25 cellular contexts compared by ENCODE assay signal in the genomic region with DNA sequence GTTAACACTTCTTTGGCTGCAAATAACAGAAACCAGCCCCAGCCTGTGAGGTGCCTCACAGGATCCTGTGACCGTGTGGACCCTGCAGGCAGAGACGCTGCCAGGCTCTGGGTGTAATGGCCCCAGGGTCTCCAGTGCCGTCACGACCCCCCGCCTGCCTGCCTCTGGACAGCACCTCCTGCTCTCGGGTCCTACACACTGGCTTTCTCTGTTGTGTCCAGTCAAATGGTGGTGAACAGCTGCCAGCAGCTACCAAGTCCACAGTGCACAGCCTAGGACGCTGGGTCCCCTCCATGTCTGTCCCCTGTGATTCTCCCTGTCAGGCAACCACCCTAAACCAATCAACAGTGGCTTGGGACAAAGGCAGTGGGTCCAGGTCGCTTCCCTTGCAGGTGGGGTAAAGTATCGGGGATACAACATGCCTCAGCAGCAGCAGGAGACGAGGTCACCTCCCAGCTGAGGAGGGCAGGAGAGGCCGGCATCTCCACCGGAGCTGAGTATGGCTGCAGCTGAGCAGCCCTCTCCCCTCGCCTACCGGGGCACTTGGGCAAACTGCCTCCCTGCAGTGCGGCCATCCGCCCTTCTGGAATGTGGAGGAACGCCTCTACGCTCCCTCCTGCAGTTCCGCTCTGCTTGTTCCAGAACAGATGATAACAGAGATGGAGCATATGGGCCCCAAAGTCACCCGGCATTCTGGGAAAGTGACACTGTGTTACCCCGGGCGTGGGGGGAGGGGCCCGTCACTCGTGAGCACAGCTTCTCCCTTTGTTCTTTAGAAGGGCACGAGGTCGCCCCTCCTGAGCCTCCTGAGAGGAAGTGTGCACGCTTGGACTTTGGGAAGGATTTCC. TPM values are rescaled to one million over a fixed set of nuclear protein-coding genes. Genes with fewer than 3 reads are reported as not detected.
A peak's percentile ranks its signal among the peaks of the same experiment; 100 is the strongest.
DNase-seq lines count a peak whose midpoint lies in the region; ATAC-seq and TF ChIP-seq lines count a peak whose summit lies in the region.
"Had no signal": no experiment of that assay in that cellular context is flagged by ENCODE, and none has a peak within 500 bp of the region (broad histone marks: within the 10 kb centered on the region; RNA-seq: fewer than 3 reads in every experiment).

No MANE protein-coding gene starts in this region.

- no CpG with 5 or more reads among the region's 27 CpGs for WGBS in neuronal stem cell (ENCODE audit: extremely low coverage in 2 of 2, insufficient read length in 2 of 2, insufficient replicate concordance in 1 of 2), 2 donors

- H3K23ac ChIP-seq in neuronal stem cell (ENCODE audit: low read depth, low read length, poor library complexity): no peak overlapping the region

- peak; percentile 62 for DNase-seq in ELF-1 (ENCODE audit: low read depth, low spot score)
- DNase-seq in NCI-H524 treated with DMSO at 0.1 percent for 48 hours (lab: John Stamatoyannopoulos, UW): peak; percentile 36
- DNase-seq in glutamatergic neuron: peak; percentile 75
- DNase-seq in neuronal stem cell (ENCODE audit: low spot score): no peak
- DNase-seq in NCI-H187 treated with DMSO at 0.1 percent for 48 hours (lab: John Stamatoyannopoulos, UW): no peak
- no peak for DNase-seq in activated CD4-positive, alpha-beta T cell treated with anti-CD3 and anti-CD28 coated beads, Interleukin-2, amount 10 ng/mL, durations not matched to agents 24 days and 14 days
- DNase-seq in activated T-cell treated with anti-CD3 and anti-CD28 coated beads, Interleukin-2, amount 50 U/mL, for 72 hours: no peak
- DNase-seq: activated B cell treated with CpG ODN at 0.5 μM for 24 hours; activated naive CD8-positive, alpha-beta T cell treated with anti-CD3 and anti-CD28 coated beads, Interleukin-2, amount 50 U/mL, for 24 hours; mammary epithelial cell; naive thymus-derived CD4-positive, alpha-beta T cell; NCI-H1930; OCI-M1; SIG-M5; small intestine; stimulated activated CD4-positive, alpha-beta T cell treated with anti-CD3 and anti-CD28 coated beads, Interleukin-4, amount 100 ng/mL, for 24 hours; T-helper 2 cell had no signal

- H2BK5ac ChIP-seq in neuronal stem cell (ENCODE audit: low read length): no peak overlapping the region

- H3K14ac ChIP-seq in neuronal stem cell (ENCODE audit: low read length): no peak overlapping the region

- peak overlapping the region; percentile 34 for H2BK15ac ChIP-seq in neuronal stem cell (ENCODE audit: low read length)

- H2AK5ac ChIP-seq in neuronal stem cell (ENCODE audit: low read depth, low read length): peak overlapping the region; percentile 58

- H3K36me3 Mint-ChIP-seq in glutamatergic neuron (ENCODE audit: unreplicated experiment): peaks cover 5% of the 10 kb centered on the region
- H3K36me3 Mint-ChIP-seq in activated CD4-positive, alpha-beta T cell treated with anti-CD3 and anti-CD28 coated beads, Interleukin-2, amount 10 ng/mL, durations not matched to agents 24 days and 14 days (ENCODE audit: low read depth): no peaks in the 10 kb centered on the region
- no peaks in the 10 kb centered on the region for H3K36me3 Mint-ChIP-seq in activated T-cell treated with anti-CD3 and anti-CD28 coated beads, Interleukin-2, amount 50 U/mL, for 72 hours (ENCODE audit: insufficient read depth in 2 of 2)

- H3K4me1 Mint-ChIP-seq in glutamatergic neuron (ENCODE audit: low read depth, unreplicated experiment): peaks cover 23% of the 10 kb centered on the region
- H3K4me1 Mint-ChIP-seq in activated CD4-positive, alpha-beta T cell treated with anti-CD3 and anti-CD28 coated beads, Interleukin-2, amount 10 ng/mL, durations not matched to agents 24 days and 14 days: no peaks in the 10 kb centered on the region
- H3K4me1 Mint-ChIP-seq in activated T-cell treated with anti-CD3 and anti-CD28 coated beads, Interleukin-2, amount 50 U/mL, for 72 hours (ENCODE audit: low read depth): no peaks in the 10 kb centered on the region
- H3K4me1 Mint-ChIP-seq: activated naive CD8-positive, alpha-beta T cell treated with anti-CD3 and anti-CD28 coated beads, Interleukin-2, amount 50 U/mL, for 24 hours; naive thymus-derived CD4-positive, alpha-beta T cell had no signal

- no peak for TF ChIP-seq CTCF in glutamatergic neuron (IDR thresholded peaks at IDR 0.05; ENCODE audit: partially characterized antibody, unreplicated experiment)

- ATAC-seq in activated T-cell treated with anti-CD3 and anti-CD28 coated beads, Interleukin-2, amount 50 U/mL, for 72 hours (replicated peaks in 1 of 2): no peak
- no peak for ATAC-seq in HG02571 (IDR thresholded peaks at IDR 0.05; ENCODE audit: unreplicated experiment)
- ATAC-seq: activated naive CD8-positive, alpha-beta T cell treated with anti-CD3 and anti-CD28 coated beads, Interleukin-2, amount 50 U/mL, for 24 hours; gastroesophageal sphincter; naive thymus-derived CD4-positive, alpha-beta T cell had no signal

- H3K4me3 ChIP-seq in neuronal stem cell (ENCODE audit: low read length in 2 of 2): no peak overlapping the region
- H3K4me3 ChIP-seq: gastroesophageal sphincter, prostate gland had no signal

- H3K4me3 Mint-ChIP-seq in glutamatergic neuron (ENCODE audit: unreplicated experiment): peak overlapping the region; percentile 30
- H3K4me3 Mint-ChIP-seq in activated CD4-positive, alpha-beta T cell treated with anti-CD3 and anti-CD28 coated beads, Interleukin-2, amount 10 ng/mL, durations not matched to agents 24 days and 14 days: no peak overlapping the region
- no peak overlapping the region for H3K4me3 Mint-ChIP-seq in activated T-cell treated with anti-CD3 and anti-CD28 coated beads, Interleukin-2, amount 50 U/mL, for 72 hours
- H3K4me3 Mint-ChIP-seq: activated B cell treated with CpG ODN at 0.5 μM for 24 hours; activated naive CD8-positive, alpha-beta T cell treated with anti-CD3 and anti-CD28 coated beads, Interleukin-2, amount 50 U/mL, for 24 hours; naive thymus-derived CD4-positive, alpha-beta T cell had no signal

- no peaks in the 10 kb centered on the region for H3K36me3 ChIP-seq in neuronal stem cell (replicated peaks in 1 of 2; ENCODE audit: control insufficient read depth in 2 of 2, insufficient read depth in 2 of 2, low read length in 2 of 2)

- H3K27ac ChIP-seq in neuronal stem cell (replicated peaks; ENCODE audit: low read length): no peak overlapping the region
- H3K27ac ChIP-seq: gastroesophageal sphincter, prostate gland had no signal

- H2BK120ac ChIP-seq in neuronal stem cell (ENCODE audit: low read depth, low read length): no peak overlapping the region

- peak overlapping the region; percentile 67 for H2AFZ ChIP-seq in neuronal stem cell (ENCODE audit: low read length)

- peaks cover 22 to 29% of the 10 kb centered on the region in 2 donors for H3K4me1 ChIP-seq in neuronal stem cell (ENCODE audit: control insufficient read depth in 2 of 2, insufficient read depth in 1 of 2, low read depth in 1 of 2, low read length in 2 of 2)
- H3K4me1 ChIP-seq: Caco-2, gastroesophageal sphincter, prostate gland had no signal

- peak overlapping the region; percentile 88 for H3K18ac ChIP-seq in neuronal stem cell (ENCODE audit: low read length)

- H3K27ac Mint-ChIP-seq in glutamatergic neuron (ENCODE audit: unreplicated experiment): peak overlapping the region; percentile 64
- no peak overlapping the region for H3K27ac Mint-ChIP-seq in activated CD4-positive, alpha-beta T cell treated with anti-CD3 and anti-CD28 coated beads, Interleukin-2, amount 10 ng/mL, durations not matched to agents 24 days and 14 days
- H3K27ac Mint-ChIP-seq in activated T-cell treated with anti-CD3 and anti-CD28 coated beads, Interleukin-2, amount 50 U/mL, for 72 hours: no peak overlapping the region
- H3K27ac Mint-ChIP-seq: activated B cell treated with CpG ODN at 0.5 μM for 24 hours; activated naive CD8-positive, alpha-beta T cell treated with anti-CD3 and anti-CD28 coated beads, Interleukin-2, amount 50 U/mL, for 24 hours; naive thymus-derived CD4-positive, alpha-beta T cell had no signal

- H3K27me3 Mint-ChIP-seq in glutamatergic neuron (ENCODE audit: unreplicated experiment): peaks cover 5% of the 10 kb centered on the region
- H3K27me3 Mint-ChIP-seq in activated CD4-positive, alpha-beta T cell treated with anti-CD3 and anti-CD28 coated beads, Interleukin-2, amount 10 ng/mL, durations not matched to agents 24 days and 14 days: no peaks in the 10 kb centered on the region
- H3K27me3 Mint-ChIP-seq in activated T-cell treated with anti-CD3 and anti-CD28 coated beads, Interleukin-2, amount 50 U/mL, for 72 hours (ENCODE audit: low read depth): no peaks in the 10 kb centered on the region
- H3K27me3 Mint-ChIP-seq: activated B cell treated with CpG ODN at 0.5 μM for 24 hours; activated naive CD8-positive, alpha-beta T cell treated with anti-CD3 and anti-CD28 coated beads, Interleukin-2, amount 50 U/mL, for 24 hours; naive thymus-derived CD4-positive, alpha-beta T cell had no signal

- peaks cover 5% of the 10 kb centered on the region for H3K9me3 Mint-ChIP-seq in glutamatergic neuron (ENCODE audit: unreplicated experiment)
- H3K9me3 Mint-ChIP-seq in activated CD4-positive, alpha-beta T cell treated with anti-CD3 and anti-CD28 coated beads, Interleukin-2, amount 10 ng/mL, durations not matched to agents 24 days and 14 days: no peaks in the 10 kb centered on the region
- H3K9me3 Mint-ChIP-seq in activated T-cell treated with anti-CD3 and anti-CD28 coated beads, Interleukin-2, amount 50 U/mL, for 72 hours: no peaks in the 10 kb centered on the region
- H3K9me3 Mint-ChIP-seq: activated B cell treated with CpG ODN at 0.5 μM for 24 hours; activated naive CD8-positive, alpha-beta T cell treated with anti-CD3 and anti-CD28 coated beads, Interleukin-2, amount 50 U/mL, for 24 hours had no signal

- H2BK12ac ChIP-seq in neuronal stem cell (ENCODE audit: low read length): peak overlapping the region; percentile 11

- no peak overlapping the region for H4K8ac ChIP-seq in neuronal stem cell (ENCODE audit: low read depth, low read length)

- H3K9me3 ChIP-seq in neuronal stem cell (replicated peaks in 1 of 2; ENCODE audit: control insufficient read depth in 2 of 2, insufficient read depth in 1 of 2, low read depth in 1 of 2, low read length in 2 of 2): no peaks in the 10 kb centered on the region
- H3K9me3 ChIP-seq: Caco-2, gastroesophageal sphincter, prostate gland had no signal

- H3K4me2 ChIP-seq in neuronal stem cell (ENCODE audit: insufficient read depth, low read length, poor library complexity, severe bottlenecking): peak overlapping the region; percentile 32

- no peaks in the 10 kb centered on the region for H3K27me3 ChIP-seq in neuronal stem cell (ENCODE audit: control insufficient read depth in 3 of 3, insufficient read depth in 3 of 3, low read depth in 1 of 3, low read length in 3 of 3)
- H3K27me3 ChIP-seq: gastroesophageal sphincter had no signal

- H3K9ac ChIP-seq in neuronal stem cell (ENCODE audit: low read depth, low read length, poor library complexity): no peak overlapping the region

- H4K91ac ChIP-seq in neuronal stem cell (ENCODE audit: low read depth, low read length, poor library complexity): no peak overlapping the region

- intact Hi-C loops in activated CD4-positive, alpha-beta T cell treated with anti-CD3 and anti-CD28 coated beads, Interleukin-2, amount 10 ng/mL, durations not matched to agents 24 days and 14 days (cut with micrococcal nuclease): no loop called here

- no peak overlapping the region for H3K4ac ChIP-seq in neuronal stem cell (ENCODE audit: low read length)

- H3K79me1 ChIP-seq in neuronal stem cell (ENCODE audit: low read depth, low read length): no peaks in the 10 kb centered on the region

RNA-seq across cellular contexts. Expression of a gene that starts 21.1 kb away (rescaled TPM):
- total RNA-seq in glutamatergic neuron (ENCODE audit: unreplicated experiment): 4.0 TPM
- polyA plus RNA-seq in neuronal stem cell (2013, experiment 1 of 2): 0.24 TPM
- polyA plus RNA-seq in neuronal stem cell (2013, experiment 2 of 2): 0.21 TPM
- total RNA-seq in activated CD4-positive, alpha-beta T cell treated with anti-CD3 and anti-CD28 coated beads, Interleukin-2, amount 10 ng/mL, durations not matched to agents 24 days and 14 days: 0.09 and 0.14 TPM in 2 replicates
- total RNA-seq in activated T-cell treated with anti-CD3 and anti-CD28 coated beads, Interleukin-2, amount 50 U/mL, for 72 hours: under 1 TPM; 0.31 to 0.95 TPM
- total RNA-seq: Caco-2 had no signal
- polyA plus RNA-seq: naive thymus-derived CD4-positive, alpha-beta T cell had no signal

RNA-seq across cellular contexts. Expression of a gene that starts 35.6 kb away (rescaled TPM):
- not detected for total RNA-seq in glutamatergic neuron (ENCODE audit: unreplicated experiment)
- polyA plus RNA-seq in neuronal stem cell (2013, experiment 1 of 2): not detected
- polyA plus RNA-seq in neuronal stem cell (2013, experiment 2 of 2): not detected
- not detected in 2 replicates for total RNA-seq in activated CD4-positive, alpha-beta T cell treated with anti-CD3 and anti-CD28 coated beads, Interleukin-2, amount 10 ng/mL, durations not matched to agents 24 days and 14 days
- total RNA-seq in activated T-cell treated with anti-CD3 and anti-CD28 coated beads, Interleukin-2, amount 50 U/mL, for 72 hours: not detected
- total RNA-seq: activated B cell treated with CpG ODN at 0.5 μM for 24 hours; activated CD8-positive, alpha-beta memory T cell treated with anti-CD3 and anti-CD28 coated beads for 36 hours; Caco-2; gastroesophageal sphincter; mammary epithelial cell; MCF 10A; naive thymus-derived CD4-positive, alpha-beta T cell; NCI-H460; prostate gland had no signal
- polyA plus RNA-seq: esophagus; mammary epithelial cell; naive thymus-derived CD4-positive, alpha-beta T cell; small intestine had no signal

Comparison
In these comparisons a context has a peak if more than half of its experiments do, and no peak if none do; other contexts are left out.
1. DNase-seq: peak in ELF-1 (single experiment), NCI-H524 treated with DMSO at 0.1 percent for 48 hours (single experiment) and glutamatergic neuron (single experiment); none in neuronal stem cell (single experiment), NCI-H187 treated with DMSO at 0.1 percent for 48 hours (single experiment), activated CD4-positive, alpha-beta T cell treated with anti-CD3 and anti-CD28 coated beads, Interleukin-2, amount 10 ng/mL, durations not matched to agents 24 days and 14 days (single experiment) and activated T-cell treated with anti-CD3 and anti-CD28 coated beads, Interleukin-2, amount 50 U/mL, for 72 hours (0 of 2).